Comparison of ENCODE assay signal across 24 cellular contexts in the genomic region with DNA sequence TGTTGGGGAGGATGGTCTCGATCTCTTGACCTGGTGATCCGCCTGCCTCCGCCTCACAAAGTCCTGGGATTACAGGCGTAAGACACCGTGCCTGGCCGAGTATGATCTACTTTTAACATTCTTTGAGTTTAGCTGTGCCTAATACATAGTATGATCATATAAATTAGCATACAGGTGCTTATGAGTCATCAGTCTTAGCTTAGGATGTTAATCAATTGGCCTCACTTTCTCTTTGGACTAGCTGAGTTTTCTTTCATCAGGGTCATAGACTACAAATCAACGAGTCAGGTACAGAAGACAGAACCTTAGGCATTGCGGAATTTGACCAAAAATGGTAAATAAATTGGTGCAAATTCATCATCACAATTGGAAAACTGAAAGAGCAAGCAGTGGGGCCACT. TPM values are rescaled to one million over a fixed set of nuclear protein-coding genes. Genes with fewer than 3 reads are reported as not detected.
"Had no signal": no experiment of that assay in that cellular context is flagged by ENCODE, and none has a peak within 500 bp of the region (broad histone marks: within the 10 kb centered on the region; RNA-seq: fewer than 3 reads in every experiment).

No MANE protein-coding gene starts in this region.

- H3K4me1 Mint-ChIP-seq: activated CD8-positive, alpha-beta memory T cell treated with anti-CD3 and anti-CD28 coated beads, Interleukin-2, amount 10 ng/mL, durations not matched to agents 7 days and 5 days; memory B cell had no signal

- H3K27ac Mint-ChIP-seq: activated CD8-positive, alpha-beta memory T cell treated with anti-CD3 and anti-CD28 coated beads, Interleukin-2, amount 10 ng/mL, durations not matched to agents 7 days and 5 days; memory B cell had no signal

- ATAC-seq: activated CD8-positive, alpha-beta memory T cell treated with anti-CD3 and anti-CD28 coated beads, Interleukin-2, amount 10 ng/mL, durations not matched to agents 7 days and 5 days; mucosa of descending colon; naive thymus-derived CD8-positive, alpha-beta T cell had no signal

- H3K4me3 Mint-ChIP-seq: activated CD8-positive, alpha-beta memory T cell treated with anti-CD3 and anti-CD28 coated beads, Interleukin-2, amount 10 ng/mL, durations not matched to agents 7 days and 5 days; memory B cell; naive thymus-derived CD8-positive, alpha-beta T cell had no signal

- H3K27me3 Mint-ChIP-seq: memory B cell had no signal

- FAIRE-seq: kidney had no signal

- DNase-seq: activated CD4-positive, alpha-beta T cell treated with anti-CD3 and anti-CD28 coated beads for 1 hour; activated CD4-positive, alpha-beta T cell treated with anti-CD3 and anti-CD28 coated beads, Interleukin-2, amount 50 U/mL, for 48 hours; activated CD8-positive, alpha-beta memory T cell treated with anti-CD3 and anti-CD28 coated beads, Interleukin-2, amount 10 ng/mL, durations not matched to agents 7 days and 5 days; activated effector memory CD4-positive, alpha-beta T cell treated with Interleukin-2 at 50 U/mL for 16 hours; activated naive CD4-positive, alpha-beta T cell treated with anti-CD3 and anti-CD28 coated beads, Interleukin-2, amount 50 U/mL, for 16 hours; activated T-cell treated with anti-CD3 and anti-CD28 coated beads, Interleukin-2, amount 50 U/mL, for 1 hour; central memory CD4-positive, alpha-beta T cell; effector CD4-positive, alpha-beta T cell; esophagus squamous epithelium; hippocampal formation; kidney; left ventricle myocardium inferior; mucosa of descending colon; naive thymus-derived CD8-positive, alpha-beta T cell; occipital lobe; stimulated activated CD4-positive, alpha-beta T cell treated with anti-CD3 and anti-CD28 coated beads, Interleukin-4, amount 100 ng/mL, for 24 hours; stimulated activated naive CD4-positive, alpha-beta T cell; T-helper 9 cell had no signal

- H3K36me3 ChIP-seq: esophagus squamous epithelium, left ventricle myocardium inferior, right atrium auricular region, tibial nerve, vagina had no signal

- H3K4me3 ChIP-seq: coronary artery, esophagus squamous epithelium, left ventricle myocardium inferior, mucosa of descending colon, right atrium auricular region, skin epidermis, tibial nerve, vagina had no signal

- H3K27ac ChIP-seq: coronary artery, esophagus squamous epithelium, left ventricle myocardium inferior, right atrium auricular region, skin epidermis, tibial nerve, vagina had no signal

- H3K9me3 ChIP-seq: esophagus squamous epithelium, left ventricle myocardium inferior, mucosa of descending colon, right atrium auricular region, tibial nerve, vagina had no signal

- H3K27me3 ChIP-seq: esophagus squamous epithelium, right atrium auricular region, tibial nerve, vagina had no signal

- H3K9me3 Mint-ChIP-seq: memory B cell had no signal

- H3K36me3 Mint-ChIP-seq: memory B cell; naive thymus-derived CD8-positive, alpha-beta T cell had no signal

RNA-seq across cellular contexts. Expression of a gene that starts 2.2 kb away (rescaled TPM):
- total RNA-seq: activated CD8-positive, alpha-beta memory T cell treated with anti-CD3 and anti-CD28 coated beads, Interleukin-2, amount 10 ng/mL, durations not matched to agents 7 days and 5 days; naive thymus-derived CD8-positive, alpha-beta T cell had no signal
- polyA plus RNA-seq: naive thymus-derived CD8-positive, alpha-beta T cell had no signal

RNA-seq across cellular contexts. Expression of a gene that starts 27.5 kb away (rescaled TPM):
- total RNA-seq: activated CD8-positive, alpha-beta memory T cell treated with anti-CD3 and anti-CD28 coated beads, Interleukin-2, amount 10 ng/mL, durations not matched to agents 7 days and 5 days; naive thymus-derived CD8-positive, alpha-beta T cell had no signal
- polyA plus RNA-seq: naive thymus-derived CD8-positive, alpha-beta T cell had no signal
